22 cellular contexts compared by ENCODE assay signal in the genomic region with DNA sequence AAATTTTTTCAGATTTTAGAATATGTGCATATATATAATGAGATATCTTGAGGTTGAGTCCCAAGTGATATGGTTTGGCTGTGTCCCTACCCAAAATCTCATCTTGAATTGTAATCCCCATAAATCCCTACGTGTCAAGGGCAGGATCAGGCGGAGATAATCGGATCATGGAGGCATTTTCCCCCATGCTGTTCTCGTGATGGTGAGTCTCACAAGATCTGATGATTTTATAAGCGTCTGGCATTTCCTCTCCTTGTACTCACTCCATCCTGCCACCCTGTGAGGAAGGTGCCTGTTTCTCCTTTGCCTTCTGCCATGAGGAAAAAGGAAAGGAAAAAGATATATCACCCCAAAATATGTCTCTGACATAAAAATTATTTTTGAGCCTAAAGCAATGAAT.
DNase-seq lines count a peak whose midpoint lies in the region; ATAC-seq and TF ChIP-seq lines count a peak whose summit lies in the region.
"Had no signal": no experiment of that assay in that cellular context is flagged by ENCODE, and none has a peak within 500 bp of the region (broad histone marks: within the 10 kb centered on the region; RNA-seq: fewer than 3 reads in every experiment).

No MANE protein-coding gene starts in this region.

- H3K4me1 Mint-ChIP-seq in CD4-positive, alpha-beta T cell (ENCODE audit: low read depth): peaks cover 34% of the 10 kb centered on the region
- H3K4me1 Mint-ChIP-seq in endothelial cell (ENCODE audit: unreplicated experiment): peaks cover 22% of the 10 kb centered on the region
- peaks cover 7% of the 10 kb centered on the region for H3K4me1 Mint-ChIP-seq in neural progenitor cell

- no peak overlapping the region for H2AFZ ChIP-seq in neural progenitor cell (replicated peaks)

- peaks cover 31% of the 10 kb centered on the region for H3K36me3 Mint-ChIP-seq in CD4-positive, alpha-beta T cell (ENCODE audit: low read depth)
- H3K36me3 Mint-ChIP-seq in endothelial cell (ENCODE audit: low read depth, unreplicated experiment) (peaks cover 15% of the 10 kb centered on the region), neural progenitor cell (peaks cover 22% of the 10 kb centered on the region)

- peaks cover 9% of the 10 kb centered on the region for H3K4me1 ChIP-seq in neural progenitor cell

- no peak for ATAC-seq in CD4-positive, alpha-beta T cell (ENCODE audit: poor library complexity)
- ATAC-seq in GM19397 (IDR thresholded peaks at IDR 0.05; ENCODE audit: unreplicated experiment) (no peak), GM18511 (IDR thresholded peaks at IDR 0.05; ENCODE audit: unreplicated experiment) (no peak), GM18873 (IDR thresholded peaks at IDR 0.05; ENCODE audit: low FRiP score, unreplicated experiment) (no peak)
- ATAC-seq: gastroesophageal sphincter had no signal

- no peak overlapping the region for H3K4me3 Mint-ChIP-seq in CD4-positive, alpha-beta T cell
- no peak overlapping the region for H3K4me3 Mint-ChIP-seq in endothelial cell (ENCODE audit: unreplicated experiment)
- H3K4me3 Mint-ChIP-seq in neural progenitor cell: no peak overlapping the region
- H3K4me3 Mint-ChIP-seq: activated T-cell treated with anti-CD3 and anti-CD28 coated beads, Interleukin-2, amount 50 U/mL, for 24 hours; H9 had no signal

- intact Hi-C loops in CD4-positive, alpha-beta T cell (cut with DNase I, micrococcal nuclease): no loop called here

- peak overlapping the region; percentile 40 for H3K27ac Mint-ChIP-seq in CD4-positive, alpha-beta T cell
- H3K27ac Mint-ChIP-seq in endothelial cell (ENCODE audit: unreplicated experiment) (peak overlapping the region; percentile 50), neural progenitor cell (peak overlapping the region; percentile 25)
- H3K27ac Mint-ChIP-seq: activated T-cell treated with anti-CD3 and anti-CD28 coated beads, Interleukin-2, amount 50 U/mL, for 24 hours had no signal

- no peak overlapping the region for H3K9ac ChIP-seq in neural progenitor cell

- no peak overlapping the region for H3K4me2 ChIP-seq in neural progenitor cell

- H4K20me1 ChIP-seq in neural progenitor cell (ENCODE audit: low read depth): peaks cover 21% of the 10 kb centered on the region

- no peak overlapping the region for H3K27ac ChIP-seq in CD4-positive, alpha-beta T cell (ENCODE audit: low read depth, low read length)
- no peak overlapping the region for H3K27ac ChIP-seq in neural progenitor cell
- H3K27ac ChIP-seq: C4-2B, dorsolateral prefrontal cortex, gastroesophageal sphincter, RWPE1, transverse colon had no signal

- no peak for TF ChIP-seq CTCF in CD4-positive, alpha-beta T cell (IDR thresholded peaks at IDR 0.05)
- TF ChIP-seq CTCF in endothelial cell (IDR thresholded peaks at IDR 0.05; ENCODE audit: unreplicated experiment) (no peak), neural progenitor cell (IDR thresholded peaks at IDR 0.05) (no peak)

- H3F3A ChIP-seq in neural progenitor cell (ENCODE audit: low read depth): peaks cover 6% of the 10 kb centered on the region

- no peaks in the 10 kb centered on the region for H3K27me3 ChIP-seq in CD4-positive, alpha-beta T cell (ENCODE audit: control insufficient read depth, insufficient read depth, low read length)
- H3K27me3 ChIP-seq in neural progenitor cell: no peaks in the 10 kb centered on the region
- H3K27me3 ChIP-seq: dorsolateral prefrontal cortex, gastroesophageal sphincter, transverse colon had no signal

- H3K4me3 ChIP-seq in neural progenitor cell: no peak overlapping the region
- H3K4me3 ChIP-seq: dorsolateral prefrontal cortex, gastroesophageal sphincter, transverse colon had no signal

- H3K79me2 ChIP-seq in neural progenitor cell (ENCODE audit: low read depth): peaks cover 31% of the 10 kb centered on the region

- H3K9me3 Mint-ChIP-seq in CD4-positive, alpha-beta T cell: peaks cover 2% of the 10 kb centered on the region
- H3K9me3 Mint-ChIP-seq in endothelial cell (ENCODE audit: unreplicated experiment): no peaks in the 10 kb centered on the region
- peaks cover 21% of the 10 kb centered on the region for H3K9me3 Mint-ChIP-seq in neural progenitor cell

- no peaks in the 10 kb centered on the region for H3K9me3 ChIP-seq in CD4-positive, alpha-beta T cell (ENCODE audit: control insufficient read depth, low read length)
- no peaks in the 10 kb centered on the region for H3K9me3 ChIP-seq in neural progenitor cell (ENCODE audit: low read depth)
- H3K9me3 ChIP-seq: gastroesophageal sphincter, transverse colon had no signal

- POLR2A ChIA-PET in CD4-positive, alpha-beta T cell (lab: Charles Lee): no interaction called here

- no peak for DNase-seq in CD4-positive, alpha-beta T cell
- DNase-seq in NCI-H524 (lab: John Stamatoyannopoulos, UW) (peak; percentile 86 to 97), endothelial cell (ENCODE audit: low spot score) (no peak), neural progenitor cell (ENCODE audit: low spot score) (no peak), EL (no peak)
- DNase-seq: activated CD8-positive, alpha-beta memory T cell treated with anti-CD3 and anti-CD28 coated beads for 24 hours; activated naive CD4-positive, alpha-beta T cell treated with Interleukin-2 at 50 U/mL for 16 hours; activated T-cell treated with anti-CD3 and anti-CD28 coated beads, Interleukin-2, amount 50 U/mL, for 24 hours; central memory CD4-positive, alpha-beta T cell; dorsolateral prefrontal cortex; H9; MM.1S; NCI-H1417 treated with DMSO at 0.1 percent for 48 hours; nucleus accumbens; retina; transverse colon had no signal

- no peaks in the 10 kb centered on the region for H3K27me3 Mint-ChIP-seq in CD4-positive, alpha-beta T cell
- peaks cover 2% of the 10 kb centered on the region for H3K27me3 Mint-ChIP-seq in endothelial cell (ENCODE audit: unreplicated experiment)
- no peaks in the 10 kb centered on the region for H3K27me3 Mint-ChIP-seq in neural progenitor cell (ENCODE audit: insufficient read depth, low read depth)
- H3K27me3 Mint-ChIP-seq: activated T-cell treated with anti-CD3 and anti-CD28 coated beads, Interleukin-2, amount 50 U/mL, for 24 hours had no signal

- H3K36me3 ChIP-seq in neural progenitor cell: no peaks in the 10 kb centered on the region
- H3K36me3 ChIP-seq: transverse colon had no signal

- CTCF ChIA-PET in CD4-positive, alpha-beta T cell (lab: Charles Lee): interaction anchor here (0.7 to 2.7 kb wide), 2 partner anchors 10 to 805 kb away, joined by 4 to 7 read pairs; no protein-coding TSS in a partner anchor

Comparison
In these comparisons a context has a peak if more than half of its experiments do, and no peak if none do; other contexts are left out.
1. DNase-seq: peak in NCI-H524 (2 of 2); none in CD4-positive, alpha-beta T cell (0 of 10), endothelial cell (single experiment), neural progenitor cell (single experiment) and EL (single experiment).
2. Peak in every context shown above with its lines, with median percentiles within 50 percentile points of each other: H3K27ac Mint-ChIP-seq.